In genomic region chr17:61461967-61462733, GRCh38 we compare ENCODE assay signal across 1 cellular context.
TF ChIP-seq lines count a peak whose summit lies in the region.

No MANE protein-coding gene starts in this region.

TF ChIP-seq in HepG2, 621 proteins besides CTCF, POLR2A, EP300 and RAD21 (continued from another document):
- TF ChIP-seq ZNF687 (CRISPR knock-in tag; IDR thresholded peaks at IDR 0.05) (peak; percentile 42; the same call in 1 of the 2 replicates), RORA (CRISPR knock-in tag; IDR thresholded peaks at IDR 0.05) (no peak), EEA1 (CRISPR knock-in tag; IDR thresholded peaks at IDR 0.05; ENCODE audit: borderline replicate concordance) (peak; percentile 66; the same call in 1 of the 2 replicates), U2AF1 (optimal IDR thresholded peaks at IDR 0.05; ENCODE audit: low read depth, low read length) (no peak), ZMAT3 (CRISPR knock-in tag; conservative IDR thresholded peaks at IDR 0.05) (no peak), MTF1 (CRISPR knock-in tag; IDR thresholded peaks at IDR 0.05) (no peak), ONECUT2 (CRISPR knock-in tag; IDR thresholded peaks at IDR 0.05) (peak; percentile 5; the same call in 1 of the 2 replicates), ZHX1 (CRISPR knock-in tag; IDR thresholded peaks at IDR 0.05; ENCODE audit: low read depth) (no peak), KDM5A (IDR thresholded peaks at IDR 0.05; ENCODE audit: borderline replicate concordance, low read length) (no peak), ZNF720 (CRISPR knock-in tag; IDR thresholded peaks at IDR 0.05) (no peak), ZNF770 (CRISPR knock-in tag; IDR thresholded peaks at IDR 0.05) (no peak), SRSF1 (optimal IDR thresholded peaks at IDR 0.05; ENCODE audit: low read depth, low read length) (peak; percentile 35), HNRNPK (IDR thresholded peaks at IDR 0.05; ENCODE audit: low read depth, low read length, poor library complexity, severe bottlenecking) (peak; percentile 96), ZBTB33 (CRISPR knock-in tag; IDR thresholded peaks at IDR 0.05) (peak; percentile 37; the same call in 1 of the 2 replicates), SETDB1 (CRISPR knock-in tag; IDR thresholded peaks at IDR 0.05; ENCODE audit: borderline replicate concordance) (no peak)
